ENCODE assay signal across 14 cellular contexts in genomic region chr16:59170065-59170712, GRCh38.
DNase-seq lines count a peak whose midpoint lies in the region; ATAC-seq and TF ChIP-seq lines count a peak whose summit lies in the region.
"Had no signal": no experiment of that assay in that cellular context is flagged by ENCODE, and none has a peak within 500 bp of the region (broad histone marks: within the 10 kb centered on the region; RNA-seq: fewer than 3 reads in every experiment).

No MANE protein-coding gene starts in this region.

- BruUV-seq in MCF 10A (replicated peaks; lab: Mats Ljungman, UMichigan) = no TSS peak

- H3K9me3 Mint-ChIP-seq in MCF 10A (ENCODE audit: unreplicated experiment) = no peaks in the 10 kb centered on the region
- peaks cover 0 to 9% (median 0%) of the 10 kb centered on the region in 9 donors for H3K9me3 Mint-ChIP-seq in naive thymus-derived CD8-positive, alpha-beta T cell

- no peaks in the 10 kb centered on the region for H3K27me3 ChIP-seq in iPS-18a (ENCODE audit: control insufficient read depth, insufficient read depth, low read length)
- H3K27me3 ChIP-seq: BLaER1 treated with 17β-estradiol and CSF1 and Interleukin-3, amounts not matched to agents 10 nM and 100 nM had no signal

- H3K27me3 Mint-ChIP-seq in MCF 10A (ENCODE audit: insufficient read depth, unreplicated experiment) = peaks cover 71% of the 10 kb centered on the region
- H3K27me3 Mint-ChIP-seq in naive thymus-derived CD8-positive, alpha-beta T cell = peaks cover 0 to 3% (median 0%) of the 10 kb centered on the region in 5 donors

- no peak for ATAC-seq in GM18511 (IDR thresholded peaks at IDR 0.05; ENCODE audit: unreplicated experiment)
- ATAC-seq in Right ventricle myocardium superior (ENCODE audit: poor library complexity) = no peak
- no peak for ATAC-seq in naive thymus-derived CD8-positive, alpha-beta T cell

- no peak for TF ChIP-seq CTCF in MCF 10A (IDR thresholded peaks at IDR 0.05; ENCODE audit: unreplicated experiment)

- intact Hi-C loops in MCF 10A (cut with micrococcal nuclease) (no loop called here), Right ventricle myocardium superior (cut with DNase I) (no loop called here)

- CTCF ChIA-PET in MCF 10A (lab: Yijun Ruan, JAX) = interaction anchor here (0.6 to 0.8 kb wide), 2 partner anchors 16 to 270 kb away, joined by 3 to 4 read pairs; no protein-coding TSS in a partner anchor

- peak overlapping the region; percentile 63 for H3K4me3 ChIP-seq in iPS-18a (ENCODE audit: low read length)
- H3K4me3 ChIP-seq: BLaER1 treated with 17β-estradiol and CSF1 and Interleukin-3, amounts not matched to agents 10 nM and 100 nM had no signal

- H3K27ac ChIP-seq in iPS-18a (ENCODE audit: low read length) = peak overlapping the region; percentile 91
- H3K27ac ChIP-seq: 22Rv1; BLaER1 treated with 17β-estradiol and CSF1 and Interleukin-3, amounts not matched to agents 10 nM and 100 nM had no signal

- H3K36me3 ChIP-seq in iPS-18a (ENCODE audit: control insufficient read depth, low read depth, low read length) = no peaks in the 10 kb centered on the region
- H3K36me3 ChIP-seq: BLaER1 treated with 17β-estradiol and CSF1 and Interleukin-3, amounts not matched to agents 10 nM and 100 nM had no signal

- no peaks in the 10 kb centered on the region for H3K36me3 Mint-ChIP-seq in MCF 10A (ENCODE audit: insufficient read depth, unreplicated experiment)
- H3K36me3 Mint-ChIP-seq in naive thymus-derived CD8-positive, alpha-beta T cell = no peaks in the 10 kb centered on the region

- peaks cover 40% of the 10 kb centered on the region for H3K4me1 ChIP-seq in iPS-18a (ENCODE audit: control insufficient read depth, low read depth, low read length)
- H3K4me1 ChIP-seq: BLaER1 treated with 17β-estradiol and CSF1 and Interleukin-3, amounts not matched to agents 10 nM and 100 nM had no signal

- POLR2A ChIA-PET in MCF 10A (lab: Yijun Ruan, JAX) = no interaction called here
- POLR2A ChIA-PET in naive thymus-derived CD8-positive, alpha-beta T cell (lab: Charles Lee) = no interaction called here

- peak overlapping the region; percentile 77 for H3K9ac ChIP-seq in iPS-18a (ENCODE audit: low read length)
- H3K9ac ChIP-seq: BLaER1 treated with 17β-estradiol and CSF1 and Interleukin-3, amounts not matched to agents 10 nM and 100 nM had no signal

- H3K9me3 ChIP-seq in iPS-18a (ENCODE audit: control insufficient read depth, low read depth, low read length) = no peaks in the 10 kb centered on the region
- H3K9me3 ChIP-seq: BLaER1 treated with 17β-estradiol and CSF1 and Interleukin-3, amounts not matched to agents 10 nM and 100 nM had no signal

- H3K4me3 Mint-ChIP-seq in MCF 10A (ENCODE audit: unreplicated experiment) = no peak overlapping the region
- H3K4me3 Mint-ChIP-seq in naive thymus-derived CD8-positive, alpha-beta T cell = no peak overlapping the region

- peak; percentile 46 for DNase-seq in DMS 273 (lab: John Stamatoyannopoulos, UW; ENCODE audit: unreplicated experiment)
- no peak for DNase-seq in DMS 273 treated with DMSO at 0.1 percent for 48 hours (lab: John Stamatoyannopoulos, UW)
- peak; percentile 20 for DNase-seq in SW480 (ENCODE audit: low spot score)
- no peak for DNase-seq in MCF 10A (ENCODE audit: unreplicated experiment)
- DNase-seq in Right ventricle myocardium superior = no peak
- DNase-seq in naive thymus-derived CD8-positive, alpha-beta T cell = no peak
- DNase-seq: Kasumi-1, NCI-H1417 treated with DMSO at 0.1 percent for 48 hours, NCI-H2029, NCI-H2171 treated with DMSO at 0.1 percent for 48 hours had no signal

- H3K4me1 Mint-ChIP-seq in MCF 10A (ENCODE audit: insufficient read depth, unreplicated experiment) = no peaks in the 10 kb centered on the region
- H3K4me1 Mint-ChIP-seq in naive thymus-derived CD8-positive, alpha-beta T cell = no peaks in the 10 kb centered on the region

- H3K27ac Mint-ChIP-seq in MCF 10A (ENCODE audit: low read depth, unreplicated experiment) = no peak overlapping the region
- H3K27ac Mint-ChIP-seq in naive thymus-derived CD8-positive, alpha-beta T cell = no peak overlapping the region

Comparison
In these comparisons a context has a peak if more than half of its experiments do, and no peak if none do; other contexts are left out.
1. DNase-seq: peak in DMS 273 (single experiment) and SW480 (single experiment); none in DMS 273 treated with DMSO at 0.1 percent for 48 hours (single experiment), MCF 10A (single experiment), Right ventricle myocardium superior (single experiment) and naive thymus-derived CD8-positive, alpha-beta T cell (0 of 10).